Comparison of ENCODE assay signal across 21 cellular contexts in genomic region chrX:14591976-14592375, GRCh38.
"Had no signal": no experiment of that assay in that cellular context is flagged by ENCODE, and none has a peak within 500 bp of the region (broad histone marks: within the 10 kb centered on the region; RNA-seq: fewer than 3 reads in every experiment).

No MANE protein-coding gene starts in this region.

- H2AFZ ChIP-seq: hepatocyte had no signal

- H3K36me3 ChIP-seq: neutrophil, ovary, right atrium auricular region, thyroid gland had no signal

- H3K4me1 ChIP-seq: foreskin keratinocyte, psoas muscle, right atrium auricular region, thyroid gland had no signal

- H3K27ac ChIP-seq: foreskin keratinocyte, hepatocyte, neutrophil, ovary, psoas muscle, right atrium auricular region, thyroid gland had no signal

- DNase-seq: activated CD4-positive, alpha-beta T cell treated with anti-CD3 and anti-CD28 coated beads for 4 hours; activated CD4-positive, alpha-beta T cell treated with anti-CD3 and anti-CD28 coated beads, Interleukin-2, amount 50 U/mL, for 48 hours; activated CD4-positive, CD25-positive, alpha-beta regulatory T cell; activated effector memory CD4-positive, alpha-beta T cell treated with anti-CD3 and anti-CD28 coated beads, Interleukin-2, amount 50 U/mL, for 16 hours; activated naive CD4-positive, alpha-beta T cell treated with anti-CD3 and anti-CD28 coated beads, Interleukin-2, amount 10 ng/mL, durations not matched to agents 7 days and 5 days; activated T-cell treated with anti-CD3 and anti-CD28 coated beads, Interleukin-2, amount 50 U/mL, for 72 hours; amygdala; immature natural killer cell; ovary; psoas muscle; stimulated activated CD4-positive, alpha-beta T cell treated with anti-CD3 and anti-CD28 coated beads, Interleukin-12 subunit alpha, Interleukin-12 subunit beta, amount 100 ng/mL, for 4 hours; substantia nigra; T-helper 1 cell; T-helper 9 cell; thyroid gland had no signal

- H3K4me2 ChIP-seq: hepatocyte had no signal

- H3K4me3 ChIP-seq: hepatocyte, lung, ovary, psoas muscle, right atrium auricular region, thyroid gland had no signal

- ATAC-seq: activated T-cell treated with anti-CD3 and anti-CD28 coated beads, Interleukin-2, amount 50 U/mL, for 72 hours; foreskin keratinocyte; left lobe of liver; psoas muscle had no signal

- H3K9me3 ChIP-seq: neutrophil, ovary, psoas muscle, right atrium auricular region, thyroid gland had no signal

- H3K27me3 ChIP-seq: foreskin keratinocyte, hepatocyte, neutrophil, ovary, right atrium auricular region, thyroid gland had no signal
